In the genomic region with DNA sequence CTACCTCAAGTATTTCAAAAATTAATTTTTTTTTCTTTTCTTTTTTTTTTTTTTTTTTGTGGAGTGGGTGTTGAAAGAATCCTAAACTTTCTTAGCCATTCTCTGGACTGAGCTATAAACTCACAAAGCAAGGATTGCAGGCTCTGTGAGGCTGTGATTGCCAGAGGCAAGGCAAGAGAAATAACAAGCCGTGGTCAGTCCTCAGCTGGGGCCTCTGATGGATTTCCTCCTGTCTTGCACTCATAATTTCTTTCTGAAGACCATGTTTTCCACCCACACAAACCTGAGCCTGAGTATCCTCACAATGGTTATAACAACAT, we compare ENCODE assay signal across 1 cellular context.
TF ChIP-seq lines count a peak whose summit lies in the region.

No MANE protein-coding gene starts in this region.

TF ChIP-seq in SK-N-SH, 30 proteins besides CTCF, POLR2A, EP300 and RAD21:
- TF ChIP-seq, protein P1, sequence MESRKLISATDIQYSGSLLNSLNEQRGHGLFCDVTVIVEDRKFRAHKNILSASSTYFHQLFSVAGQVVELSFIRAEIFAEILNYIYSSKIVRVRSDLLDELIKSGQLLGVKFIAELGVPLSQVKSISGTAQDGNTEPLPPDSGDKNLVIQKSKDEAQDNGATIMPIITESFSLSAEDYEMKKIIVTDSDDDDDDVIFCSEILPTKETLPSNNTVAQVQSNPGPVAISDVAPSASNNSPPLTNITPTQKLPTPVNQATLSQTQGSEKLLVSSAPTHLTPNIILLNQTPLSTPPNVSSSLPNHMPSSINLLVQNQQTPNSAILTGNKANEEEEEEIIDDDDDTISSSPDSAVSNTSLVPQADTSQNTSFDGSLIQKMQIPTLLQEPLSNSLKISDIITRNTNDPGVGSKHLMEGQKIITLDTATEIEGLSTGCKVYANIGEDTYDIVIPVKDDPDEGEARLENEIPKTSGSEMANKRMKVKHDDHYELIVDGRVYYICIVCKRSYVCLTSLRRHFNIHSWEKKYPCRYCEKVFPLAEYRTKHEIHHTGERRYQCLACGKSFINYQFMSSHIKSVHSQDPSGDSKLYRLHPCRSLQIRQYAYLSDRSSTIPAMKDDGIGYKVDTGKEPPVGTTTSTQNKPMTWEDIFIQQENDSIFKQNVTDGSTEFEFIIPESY (IDR thresholded peaks at IDR 0.05; ENCODE audit: borderline replicate concordance, low read depth): no peak
- no peak for TF ChIP-seq FOXM1 (IDR thresholded peaks at IDR 0.05; ENCODE audit: low read depth)
- TF ChIP-seq, protein P2, sequence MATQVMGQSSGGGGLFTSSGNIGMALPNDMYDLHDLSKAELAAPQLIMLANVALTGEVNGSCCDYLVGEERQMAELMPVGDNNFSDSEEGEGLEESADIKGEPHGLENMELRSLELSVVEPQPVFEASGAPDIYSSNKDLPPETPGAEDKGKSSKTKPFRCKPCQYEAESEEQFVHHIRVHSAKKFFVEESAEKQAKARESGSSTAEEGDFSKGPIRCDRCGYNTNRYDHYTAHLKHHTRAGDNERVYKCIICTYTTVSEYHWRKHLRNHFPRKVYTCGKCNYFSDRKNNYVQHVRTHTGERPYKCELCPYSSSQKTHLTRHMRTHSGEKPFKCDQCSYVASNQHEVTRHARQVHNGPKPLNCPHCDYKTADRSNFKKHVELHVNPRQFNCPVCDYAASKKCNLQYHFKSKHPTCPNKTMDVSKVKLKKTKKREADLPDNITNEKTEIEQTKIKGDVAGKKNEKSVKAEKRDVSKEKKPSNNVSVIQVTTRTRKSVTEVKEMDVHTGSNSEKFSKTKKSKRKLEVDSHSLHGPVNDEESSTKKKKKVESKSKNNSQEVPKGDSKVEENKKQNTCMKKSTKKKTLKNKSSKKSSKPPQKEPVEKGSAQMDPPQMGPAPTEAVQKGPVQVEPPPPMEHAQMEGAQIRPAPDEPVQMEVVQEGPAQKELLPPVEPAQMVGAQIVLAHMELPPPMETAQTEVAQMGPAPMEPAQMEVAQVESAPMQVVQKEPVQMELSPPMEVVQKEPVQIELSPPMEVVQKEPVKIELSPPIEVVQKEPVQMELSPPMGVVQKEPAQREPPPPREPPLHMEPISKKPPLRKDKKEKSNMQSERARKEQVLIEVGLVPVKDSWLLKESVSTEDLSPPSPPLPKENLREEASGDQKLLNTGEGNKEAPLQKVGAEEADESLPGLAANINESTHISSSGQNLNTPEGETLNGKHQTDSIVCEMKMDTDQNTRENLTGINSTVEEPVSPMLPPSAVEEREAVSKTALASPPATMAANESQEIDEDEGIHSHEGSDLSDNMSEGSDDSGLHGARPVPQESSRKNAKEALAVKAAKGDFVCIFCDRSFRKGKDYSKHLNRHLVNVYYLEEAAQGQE (IDR thresholded peaks at IDR 0.05; ENCODE audit: low read depth, low read length): no peak
- TF ChIP-seq RCOR1 (IDR thresholded peaks at IDR 0.05; ENCODE audit: low read length): no peak
- no peak for TF ChIP-seq NFIC (IDR thresholded peaks at IDR 0.05; ENCODE audit: borderline replicate concordance)
- no peak for TF ChIP-seq RFX5 (IDR thresholded peaks at IDR 0.05; ENCODE audit: low read length)
- TF ChIP-seq GABPA (IDR thresholded peaks at IDR 0.05; ENCODE audit: low read depth): no peak
- TF ChIP-seq, protein P3, sequence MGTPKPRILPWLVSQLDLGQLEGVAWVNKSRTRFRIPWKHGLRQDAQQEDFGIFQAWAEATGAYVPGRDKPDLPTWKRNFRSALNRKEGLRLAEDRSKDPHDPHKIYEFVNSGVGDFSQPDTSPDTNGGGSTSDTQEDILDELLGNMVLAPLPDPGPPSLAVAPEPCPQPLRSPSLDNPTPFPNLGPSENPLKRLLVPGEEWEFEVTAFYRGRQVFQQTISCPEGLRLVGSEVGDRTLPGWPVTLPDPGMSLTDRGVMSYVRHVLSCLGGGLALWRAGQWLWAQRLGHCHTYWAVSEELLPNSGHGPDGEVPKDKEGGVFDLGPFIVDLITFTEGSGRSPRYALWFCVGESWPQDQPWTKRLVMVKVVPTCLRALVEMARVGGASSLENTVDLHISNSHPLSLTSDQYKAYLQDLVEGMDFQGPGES (IDR thresholded peaks at IDR 0.05; ENCODE audit: low read depth, low read length): no peak
- TF ChIP-seq MXI1 (IDR thresholded peaks at IDR 0.05; ENCODE audit: low read depth, low read length): no peak
- no peak for TF ChIP-seq FOXJ3 (CRISPR knock-in tag; IDR thresholded peaks at IDR 0.05)
- no peak for TF ChIP-seq JUND (IDR thresholded peaks at IDR 0.05)
- no peak for TF ChIP-seq FOSL2 (IDR thresholded peaks at IDR 0.05; ENCODE audit: borderline replicate concordance, low read depth)
- TF ChIP-seq ELF1 (IDR thresholded peaks at IDR 0.05): no peak
- TF ChIP-seq YY1 (IDR thresholded peaks at IDR 0.05; ENCODE audit: low read depth): no peak
- no peak for TF ChIP-seq RXRA (IDR thresholded peaks at IDR 0.05; ENCODE audit: borderline replicate concordance, low read depth)
- TF ChIP-seq, protein P4, sequence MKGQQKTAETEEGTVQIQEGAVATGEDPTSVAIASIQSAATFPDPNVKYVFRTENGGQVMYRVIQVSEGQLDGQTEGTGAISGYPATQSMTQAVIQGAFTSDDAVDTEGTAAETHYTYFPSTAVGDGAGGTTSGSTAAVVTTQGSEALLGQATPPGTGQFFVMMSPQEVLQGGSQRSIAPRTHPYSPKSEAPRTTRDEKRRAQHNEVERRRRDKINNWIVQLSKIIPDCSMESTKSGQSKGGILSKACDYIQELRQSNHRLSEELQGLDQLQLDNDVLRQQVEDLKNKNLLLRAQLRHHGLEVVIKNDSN (IDR thresholded peaks at IDR 0.05; ENCODE audit: borderline replicate concordance, low read depth): no peak
- TF ChIP-seq TAF1 (IDR thresholded peaks at IDR 0.05; ENCODE audit: borderline replicate concordance, low read depth, low read length): no peak
- TF ChIP-seq, protein P5, sequence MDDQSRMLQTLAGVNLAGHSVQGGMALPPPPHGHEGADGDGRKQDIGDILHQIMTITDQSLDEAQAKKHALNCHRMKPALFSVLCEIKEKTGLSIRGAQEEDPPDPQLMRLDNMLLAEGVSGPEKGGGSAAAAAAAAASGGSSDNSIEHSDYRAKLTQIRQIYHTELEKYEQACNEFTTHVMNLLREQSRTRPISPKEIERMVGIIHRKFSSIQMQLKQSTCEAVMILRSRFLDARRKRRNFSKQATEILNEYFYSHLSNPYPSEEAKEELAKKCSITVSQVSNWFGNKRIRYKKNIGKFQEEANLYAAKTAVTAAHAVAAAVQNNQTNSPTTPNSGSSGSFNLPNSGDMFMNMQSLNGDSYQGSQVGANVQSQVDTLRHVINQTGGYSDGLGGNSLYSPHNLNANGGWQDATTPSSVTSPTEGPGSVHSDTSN (IDR thresholded peaks at IDR 0.05): no peak
- TF ChIP-seq EZH2phosphoT487 (IDR thresholded peaks at IDR 0.05; ENCODE audit: borderline replicate concordance, low read depth): no peak
